ENCODE assay signal across 22 cellular contexts in the genomic region with DNA sequence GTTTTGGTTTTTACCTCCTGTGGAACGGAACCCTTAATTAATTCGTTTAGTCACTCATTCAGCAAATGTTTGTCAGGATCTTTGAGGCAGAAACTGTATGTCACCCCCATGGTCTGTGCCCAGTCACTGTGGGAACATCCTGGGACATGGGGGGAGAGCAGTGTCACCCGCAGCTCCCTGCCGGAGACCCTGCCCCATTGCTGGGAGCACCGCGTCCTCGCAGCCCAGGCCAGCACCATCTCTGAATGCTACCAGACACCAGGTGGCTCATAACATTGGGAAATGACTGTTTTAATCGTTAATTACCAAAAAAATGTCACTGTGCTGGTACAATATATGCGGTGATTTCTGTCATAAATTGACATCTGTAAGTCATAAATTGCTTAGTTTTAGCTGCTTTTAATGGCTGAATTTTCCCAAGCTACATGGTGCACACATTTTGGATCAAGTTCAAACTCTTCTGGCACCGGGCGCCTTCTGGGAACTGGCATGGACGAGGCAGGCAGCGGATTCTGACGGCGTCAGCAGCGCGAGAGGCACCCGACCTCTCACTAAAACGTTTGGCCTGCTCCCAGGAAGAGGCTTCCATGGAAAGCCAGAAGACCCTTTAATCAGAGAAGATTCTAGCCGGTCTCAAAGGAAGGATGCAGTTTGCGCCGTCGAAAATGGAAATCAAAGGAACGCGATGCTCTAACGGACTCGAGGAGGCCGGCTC.
"Had no signal": no experiment of that assay in that cellular context is flagged by ENCODE, and none has a peak within 500 bp of the region (broad histone marks: within the 10 kb centered on the region; RNA-seq: fewer than 3 reads in every experiment).

No MANE protein-coding gene starts in this region.

- H3K4me3 ChIP-seq: gastroesophageal sphincter, heart left ventricle, right lobe of liver, stomach, suprapubic skin, tibial nerve, uterus had no signal

- ATAC-seq: activated CD4-positive, CD25-positive, alpha-beta regulatory T cell treated with anti-CD3 and anti-CD28 coated beads, Interleukin-2, amount 50 U/mL, for 24 hours; gastroesophageal sphincter; stimulated activated memory B cell treated with anti-CD40 and anti-IgM and Interleukin-4, amounts not matched to agents 10 μg/mL and 1 μg/mL and 100 μg/mL, for 72 hours; T-cell had no signal

- H3K9ac ChIP-seq: parathyroid adenoma had no signal

- DNase-seq: activated CD4-positive, alpha-beta memory T cell treated with anti-CD3 and anti-CD28 coated beads, Interleukin-2, amount 10 ng/mL, durations not matched to agents 7 days and 5 days; activated CD4-positive, alpha-beta T cell treated with anti-CD3 and anti-CD28 coated beads, Interleukin-2, amount 10 ng/mL, durations not matched to agents 24 days and 14 days; activated gamma-delta T cell treated with Interleukin-2 at 50 U/mL for 16 hours; activated naive CD8-positive, alpha-beta T cell treated with anti-CD3 and anti-CD28 coated beads, Interleukin-2, amount 10 ng/mL, durations not matched to agents 7 days and 5 days; cortex of kidney; endodermal cell; left cardiac atrium; small intestine; stimulated activated CD4-positive, alpha-beta T cell treated with anti-CD3 and anti-CD28 coated beads, Interleukin-15, amount 100 ng/mL, for 24 hours; stomach; T-cell; uterus had no signal

- H3K4me1 ChIP-seq: gastroesophageal sphincter, heart left ventricle, right lobe of liver, stomach, suprapubic skin, tibial nerve, uterus had no signal

- H3K9me3 ChIP-seq: heart left ventricle, right lobe of liver, stomach, suprapubic skin, uterus had no signal

- H3K27ac ChIP-seq: gastroesophageal sphincter, heart left ventricle, parathyroid adenoma, right lobe of liver, stomach, suprapubic skin, tibial nerve, uterus, VCaP had no signal

- H3K36me3 ChIP-seq: gastroesophageal sphincter, heart left ventricle, right lobe of liver, stomach, suprapubic skin, tibial nerve, uterus had no signal

- FAIRE-seq: islet of Langerhans, small intestine had no signal

- H3K27me3 ChIP-seq: right lobe of liver, tibial nerve, uterus had no signal
